ENCODE assay signal across 11 cellular contexts in genomic region chr10:20100157-20100556, GRCh38.
A peak's percentile ranks its signal among the peaks of the same experiment; 100 is the strongest.
DNase-seq lines count a peak whose midpoint lies in the region; ATAC-seq and TF ChIP-seq lines count a peak whose summit lies in the region.
"Had no signal": no experiment of that assay in that cellular context is flagged by ENCODE, and none has a peak within 500 bp of the region (broad histone marks: within the 10 kb centered on the region; RNA-seq: fewer than 3 reads in every experiment).

No MANE protein-coding gene starts in this region.

- H3K27ac Mint-ChIP-seq in MCF 10A (ENCODE audit: low read depth, unreplicated experiment): no peak overlapping the region

- H3K4me3 ChIP-seq in right atrium auricular region (no peak overlapping the region), vagina (no peak overlapping the region)

- H3K9me3 Mint-ChIP-seq in MCF 10A (ENCODE audit: unreplicated experiment): no peaks in the 10 kb centered on the region

- H3K36me3 Mint-ChIP-seq in MCF 10A (ENCODE audit: insufficient read depth, unreplicated experiment): no peaks in the 10 kb centered on the region

- ATAC-seq in omental fat pad (ENCODE audit: low FRiP score): peak; percentile 72

- DNase-seq in Daoy (ENCODE audit: low read depth) (peak; percentile 3), MCF 10A (ENCODE audit: unreplicated experiment) (peak; percentile 4), right atrium auricular region (ENCODE audit: low spot score) (no peak), omental fat pad (ENCODE audit: low spot score) (no peak), vagina (ENCODE audit: extremely low spot score in 2 of 2) (no peak), GOT3 (lab: John Stamatoyannopoulos, UW) (no peak), NAMALWA (ENCODE audit: low spot score) (no peak), cerebellum (ENCODE audit: low spot score) (no peak)
- DNase-seq: activated CD8-positive, alpha-beta memory T cell treated with anti-CD3 and anti-CD28 coated beads, Interleukin-2, amount 50 U/mL, for 48 hours; stimulated activated naive CD4-positive, alpha-beta T cell treated with Interleukin-2 at 50 U/mL for 16 hours had no signal

- CTCF ChIA-PET in MCF 10A (lab: Yijun Ruan, JAX): no interaction called here

- H3K36me3 ChIP-seq in right atrium auricular region (no peaks in the 10 kb centered on the region), vagina (no peaks in the 10 kb centered on the region)

- no peaks in the 10 kb centered on the region for H3K27me3 Mint-ChIP-seq in MCF 10A (ENCODE audit: insufficient read depth, unreplicated experiment)
- H3K27me3 Mint-ChIP-seq: central memory CD8-positive, alpha-beta T cell had no signal

- H3K4me1 Mint-ChIP-seq in MCF 10A (ENCODE audit: insufficient read depth, unreplicated experiment): peaks cover 4% of the 10 kb centered on the region
- H3K4me1 Mint-ChIP-seq: central memory CD8-positive, alpha-beta T cell had no signal

- no peaks in the 10 kb centered on the region for H3K9me3 ChIP-seq in right atrium auricular region
- H3K9me3 ChIP-seq in vagina: no peaks in the 10 kb centered on the region

- peaks cover 0 to 29% of the 10 kb centered on the region in 2 donors for H3K4me1 ChIP-seq in right atrium auricular region
- H3K4me1 ChIP-seq in vagina: no peaks in the 10 kb centered on the region

- no peak for TF ChIP-seq POLR2A in vagina (IDR thresholded peaks at IDR 0.05)

- no peak overlapping the region for H3K4me3 Mint-ChIP-seq in MCF 10A (ENCODE audit: unreplicated experiment)
- H3K4me3 Mint-ChIP-seq: central memory CD8-positive, alpha-beta T cell had no signal

- no peaks in the 10 kb centered on the region for H3K27me3 ChIP-seq in right atrium auricular region
- no peaks in the 10 kb centered on the region for H3K27me3 ChIP-seq in vagina

- BruUV-seq in MCF 10A (replicated peaks; lab: Mats Ljungman, UMichigan): no TSS peak

- POLR2A ChIA-PET in MCF 10A (lab: Yijun Ruan, JAX): no interaction called here

- intact Hi-C loops in MCF 10A (cut with micrococcal nuclease): no loop called here
- intact Hi-C loops in vagina (cut with DNase I): no loop called here

- TF ChIP-seq CTCF in MCF 10A (IDR thresholded peaks at IDR 0.05; ENCODE audit: unreplicated experiment) (no peak), right atrium auricular region (IDR thresholded peaks at IDR 0.05) (no peak), omental fat pad (IDR thresholded peaks at IDR 0.05) (no peak), vagina (IDR thresholded peaks at IDR 0.05) (no peak)

- H3K27ac ChIP-seq in right atrium auricular region (peak overlapping the region; percentile 41 to 71), vagina (no peak overlapping the region)

Comparison
In these comparisons a context has a peak if more than half of its experiments do, and no peak if none do; other contexts are left out.
1. DNase-seq: peak in Daoy (single experiment) and MCF 10A (single experiment); none in right atrium auricular region (single experiment), omental fat pad (single experiment), vagina (0 of 2), GOT3 (single experiment), NAMALWA (single experiment) and cerebellum (single experiment).